8 cellular contexts compared by ENCODE assay signal in genomic region chr19:13060233-13060963, GRCh38. TPM values are rescaled to one million over a fixed set of nuclear protein-coding genes. Genes with fewer than 3 reads are reported as not detected.
DNase-seq lines count a peak whose midpoint lies in the region; ATAC-seq lines count a peak whose summit lies in the region.

No MANE protein-coding gene starts in this region.

- peak overlapping the region in 9 of 11 experiments; percentile 14 to 59 (median 48); a peak in 15 of 22 replicates for H3K27ac ChIP-seq in BLaER1 treated with 17β-estradiol and CSF1 and Interleukin-3, amounts not matched to agents 10 nM and 100 nM
- peak overlapping the region; percentile 11 for H3K27ac ChIP-seq in epithelial cell of prostate

- no peaks in the 10 kb centered on the region for H3K9me3 ChIP-seq in BLaER1 treated with 17β-estradiol and CSF1 and Interleukin-3, amounts not matched to agents 10 nM and 100 nM (replicated peaks in 1 of 11)

- no peak for ATAC-seq in HG02610 (IDR thresholded peaks at IDR 0.05; ENCODE audit: unreplicated experiment)

- peak overlapping the region; percentile 83 to 99 (median 94) for H3K4me2 ChIP-seq in BLaER1 treated with 17β-estradiol and CSF1 and Interleukin-3, amounts not matched to agents 10 nM and 100 nM

- no peaks in the 10 kb centered on the region for H3K36me3 ChIP-seq in BLaER1 treated with 17β-estradiol and CSF1 and Interleukin-3, amounts not matched to agents 10 nM and 100 nM

- peak overlapping the region; percentile 46 to 71 (median 58); a peak in 19 of 20 replicates for H3K4me3 ChIP-seq in BLaER1 treated with 17β-estradiol and CSF1 and Interleukin-3, amounts not matched to agents 10 nM and 100 nM

- peaks cover 0 to 92% (median 48%) of the 10 kb centered on the region in 11 experiments; a peak in 13 of 22 replicates for H4K20me1 ChIP-seq in BLaER1 treated with 17β-estradiol and CSF1 and Interleukin-3, amounts not matched to agents 10 nM and 100 nM

- H3K4me1 ChIP-seq in BLaER1 treated with 17β-estradiol and CSF1 and Interleukin-3, amounts not matched to agents 10 nM and 100 nM, result peaks cover 25 to 83% (median 65%) of the 10 kb centered on the region in 10 experiments

- peak overlapping the region; percentile 55 to 71 (median 69); a peak in 21 of 22 replicates for H3K9ac ChIP-seq in BLaER1 treated with 17β-estradiol and CSF1 and Interleukin-3, amounts not matched to agents 10 nM and 100 nM

- H3K27me3 ChIP-seq in BLaER1 treated with 17β-estradiol and CSF1 and Interleukin-3, amounts not matched to agents 10 nM and 100 nM, result no peaks in the 10 kb centered on the region

- DNase-seq in NCI-H226 (peak; percentile 64), epithelial cell of prostate (ENCODE audit: low read depth, low spot score) (no peak), nucleus accumbens (lab: John Stamatoyannopoulos, UW) (peak in 39 of 56 donors; percentile 10 to 81 (median 52)), SK-N-DZ (ENCODE audit: low spot score) (no peak), RKO (ENCODE audit: low spot score) (no peak), cerebellum (ENCODE audit: low spot score) (no peak)

RNA-seq across cellular contexts. Expression of gene LYL1, which starts 42.3 kb away (rescaled TPM):
- polyA plus RNA-seq in SK-N-DZ (2014; cell fraction: cytosol; rRNA removed), result 9.6 and 14.0 TPM in 2 replicates
- polyA plus RNA-seq in SK-N-DZ (2014; cell fraction: nucleus; rRNA removed), result 12.2 and 12.8 TPM in 2 replicates
- 3.1 TPM for total RNA-seq in cerebellum

RNA-seq across cellular contexts. Expression of gene TRMT1, which starts 56.1 kb away (rescaled TPM):
- 51.1 and 87.6 TPM in 2 replicates for polyA plus RNA-seq in SK-N-DZ (2014; cell fraction: cytosol; rRNA removed)
- polyA plus RNA-seq in SK-N-DZ (2014; cell fraction: nucleus; rRNA removed), result 354 and 363 TPM in 2 replicates
- 14.1 TPM for total RNA-seq in cerebellum

RNA-seq across cellular contexts. Expression of gene NACC1, which starts 57.7 kb away (rescaled TPM):
- polyA plus RNA-seq in SK-N-DZ (2014; cell fraction: cytosol; rRNA removed), result 22.5 and 35.9 TPM in 2 replicates
- polyA plus RNA-seq in SK-N-DZ (2014; cell fraction: nucleus; rRNA removed), result 20.5 and 25.4 TPM in 2 replicates
- total RNA-seq in cerebellum, result 10.5 TPM

Comparison
In these comparisons a context has a peak if more than half of its experiments do, and no peak if none do; other contexts are left out.
1. DNase-seq: peak in NCI-H226 (single experiment) and nucleus accumbens (39 of 56); none in epithelial cell of prostate (single experiment), SK-N-DZ (single experiment), RKO (single experiment) and cerebellum (single experiment).